Comparison of ENCODE assay signal across 1 cellular context in the genomic region with DNA sequence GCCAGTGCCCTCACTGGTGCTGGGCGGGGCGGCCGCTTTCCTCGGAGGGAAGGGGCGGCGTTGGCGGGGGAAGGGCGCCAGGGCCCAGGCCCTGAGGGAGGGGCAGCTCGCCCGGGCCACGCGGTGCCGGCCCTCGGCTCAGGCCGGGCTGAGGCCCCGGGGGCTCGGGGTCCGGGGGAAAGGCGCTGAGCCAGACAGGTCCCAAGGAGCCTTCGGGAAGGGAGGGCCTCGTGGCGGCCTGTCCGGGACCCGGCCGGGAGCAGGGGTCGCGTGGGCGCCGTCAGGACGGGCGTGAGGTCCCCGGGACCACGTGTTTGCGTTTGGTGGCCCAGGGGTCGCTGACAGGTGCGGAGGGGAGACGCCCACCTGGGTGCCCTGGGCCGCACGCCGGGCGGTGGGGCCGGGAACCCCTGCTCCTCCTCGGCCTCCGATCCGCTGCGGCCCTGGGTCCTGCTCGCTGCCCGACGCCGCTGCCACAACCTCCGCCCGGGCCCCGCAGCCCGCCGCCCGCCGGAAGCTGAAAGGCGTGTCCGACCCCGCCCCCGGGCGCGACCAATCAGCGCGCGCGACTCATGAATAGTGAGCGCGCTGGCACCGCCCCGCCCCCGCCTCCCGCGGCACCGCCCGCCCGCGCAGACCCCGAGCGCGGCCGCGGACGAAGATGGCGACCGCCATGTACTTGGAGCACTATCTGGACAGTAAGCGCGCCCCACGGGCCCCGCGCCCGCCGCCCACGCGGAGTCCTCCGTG.
TF ChIP-seq lines count a peak whose summit lies in the region.

ING5 (plus strand) TSS at position 635 of the 750 bp plus-strand sequence; CDS start at position 662, 27 bp downstream.

TF ChIP-seq in SK-N-SH, 30 proteins besides CTCF, POLR2A, EP300 and RAD21 (continued from another document):
- TF ChIP-seq REST (IDR thresholded peaks at IDR 0.05; ENCODE audit: low read depth, low read length) (no peak), SMC3 (IDR thresholded peaks at IDR 0.05; ENCODE audit: low read depth, low read length) (peak; percentile 34; the same call in 1 of the 2 replicates), TAF1 (IDR thresholded peaks at IDR 0.05; ENCODE audit: borderline replicate concordance, low read depth, low read length) (peak; percentile 58; the same call in 1 of the 2 replicates), FOXJ3 (CRISPR knock-in tag; IDR thresholded peaks at IDR 0.05) (peak; percentile 58; the same call in 1 of the 2 replicates)
